In the genomic region with DNA sequence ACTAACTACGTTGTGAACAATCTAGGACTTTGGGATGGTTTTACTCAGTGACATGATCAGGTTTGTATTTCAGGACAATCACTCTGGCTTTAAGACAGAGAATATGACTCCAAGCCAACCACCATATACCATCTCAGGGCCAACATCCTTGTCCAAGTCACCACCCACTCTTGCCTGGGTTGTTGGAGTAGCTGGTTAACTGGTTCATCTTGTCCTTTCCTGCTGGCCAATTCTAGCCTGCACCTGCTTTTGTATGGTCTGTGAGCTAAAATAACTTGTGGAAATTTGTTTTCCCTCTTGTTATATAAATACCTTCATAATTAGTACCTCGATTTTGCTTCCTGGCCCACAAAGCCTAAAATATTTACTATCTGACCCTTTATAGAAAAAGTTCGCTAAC, we compare ENCODE assay signal across 15 cellular contexts.
DNase-seq lines count a peak whose midpoint lies in the region; ATAC-seq lines count a peak whose summit lies in the region.
"Had no signal": no experiment of that assay in that cellular context is flagged by ENCODE, and none has a peak within 500 bp of the region (broad histone marks: within the 10 kb centered on the region; RNA-seq: fewer than 3 reads in every experiment).

No MANE protein-coding gene starts in this region.

- peak overlapping the region; percentile 12 for H3K4me3 Mint-ChIP-seq in activated T-helper 1 cell treated with anti-CD3 and anti-CD28 coated beads, Interleukin-12 subunit alpha, Interleukin-12 subunit beta, Interleukin-2, Interleukin-4 antibody, amounts not matched to agents 30 ng/mL and 10 ng/mL and 1 ng/mL, durations not matched to agents 14 hours and 24 hours and 36 hours
- H3K4me3 Mint-ChIP-seq in natural killer cell treated with Interleukin-12 subunit alpha and Interleukin-12 subunit beta and Interleukin-15 and Interleukin-18, amount 100 ng/mL, for 72 hours, result peak overlapping the region; percentile 1

- intact Hi-C loops in activated T-helper 1 cell treated with anti-CD3 and anti-CD28 coated beads, Interleukin-12 subunit alpha, Interleukin-12 subunit beta, Interleukin-2, Interleukin-4 antibody, amounts not matched to agents 30 ng/mL and 10 ng/mL and 1 ng/mL, durations not matched to agents 14 hours and 24 hours and 36 hours (cut with micrococcal nuclease), result loop anchor here (1.0 to 5.0 kb wide), 2 partner anchors 12 to 306 kb away; partner anchors contain the start of gene STT3B

- H3K9me3 Mint-ChIP-seq in activated T-helper 1 cell treated with anti-CD3 and anti-CD28 coated beads, Interleukin-12 subunit alpha, Interleukin-12 subunit beta, Interleukin-2, Interleukin-4 antibody, amounts not matched to agents 30 ng/mL and 10 ng/mL and 1 ng/mL, durations not matched to agents 14 hours and 24 hours and 36 hours, result peaks cover 14% of the 10 kb centered on the region
- no peaks in the 10 kb centered on the region for H3K9me3 Mint-ChIP-seq in natural killer cell treated with Interleukin-12 subunit alpha and Interleukin-12 subunit beta and Interleukin-15 and Interleukin-18, amount 100 ng/mL, for 72 hours

- peak; percentile 13 for DNase-seq in NCI-H2029 treated with DMSO at 0.1 percent for 48 hours (lab: John Stamatoyannopoulos, UW)
- DNase-seq in NCI-H2029 (lab: John Stamatoyannopoulos, UW), result no peak
- no peak for DNase-seq in Jurkat, Clone E6-1 (ENCODE audit: low read depth, low spot score)
- no peak for DNase-seq in activated T-helper 1 cell treated with anti-CD3 and anti-CD28 coated beads, Interleukin-12 subunit alpha, Interleukin-12 subunit beta, Interleukin-2, Interleukin-4 antibody, amounts not matched to agents 30 ng/mL and 10 ng/mL and 1 ng/mL, durations not matched to agents 14 hours and 24 hours and 36 hours (ENCODE audit: low spot score)
- no peak for DNase-seq in natural killer cell treated with Interleukin-12 subunit alpha and Interleukin-12 subunit beta and Interleukin-15 and Interleukin-18, amount 100 ng/mL, for 72 hours (ENCODE audit: low spot score)
- no peak for DNase-seq in stimulated activated CD8-positive, alpha-beta memory T cell treated with anti-CD3 and anti-CD28 coated beads, Interleukin-4, amount 100 ng/mL, for 48 hours
- DNase-seq: HCEC 1CT, head of caudate nucleus, mesendoderm, NCI-H1417 treated with DMSO at 0.1 percent for 48 hours, NCI-H345 had no signal

- peak overlapping the region; percentile 47 for H3K4me3 ChIP-seq in Jurkat, Clone E6-1 (ENCODE audit: low read length)
- H3K4me3 ChIP-seq: ascending aorta, coronary artery had no signal

- H3K36me3 Mint-ChIP-seq in activated T-helper 1 cell treated with anti-CD3 and anti-CD28 coated beads, Interleukin-12 subunit alpha, Interleukin-12 subunit beta, Interleukin-2, Interleukin-4 antibody, amounts not matched to agents 30 ng/mL and 10 ng/mL and 1 ng/mL, durations not matched to agents 14 hours and 24 hours and 36 hours (ENCODE audit: low read depth), result peaks cover 5% of the 10 kb centered on the region
- no peaks in the 10 kb centered on the region for H3K36me3 Mint-ChIP-seq in natural killer cell treated with Interleukin-12 subunit alpha and Interleukin-12 subunit beta and Interleukin-15 and Interleukin-18, amount 100 ng/mL, for 72 hours

- H3K27ac Mint-ChIP-seq in activated T-helper 1 cell treated with anti-CD3 and anti-CD28 coated beads, Interleukin-12 subunit alpha, Interleukin-12 subunit beta, Interleukin-2, Interleukin-4 antibody, amounts not matched to agents 30 ng/mL and 10 ng/mL and 1 ng/mL, durations not matched to agents 14 hours and 24 hours and 36 hours, result peak overlapping the region; percentile 70
- H3K27ac Mint-ChIP-seq in natural killer cell treated with Interleukin-12 subunit alpha and Interleukin-12 subunit beta and Interleukin-15 and Interleukin-18, amount 100 ng/mL, for 72 hours, result peak overlapping the region; percentile 11 to 26

- no peaks in the 10 kb centered on the region for H3K27me3 Mint-ChIP-seq in activated T-helper 1 cell treated with anti-CD3 and anti-CD28 coated beads, Interleukin-12 subunit alpha, Interleukin-12 subunit beta, Interleukin-2, Interleukin-4 antibody, amounts not matched to agents 30 ng/mL and 10 ng/mL and 1 ng/mL, durations not matched to agents 14 hours and 24 hours and 36 hours (ENCODE audit: insufficient read depth)
- no peaks in the 10 kb centered on the region for H3K27me3 Mint-ChIP-seq in natural killer cell treated with Interleukin-12 subunit alpha and Interleukin-12 subunit beta and Interleukin-15 and Interleukin-18, amount 100 ng/mL, for 72 hours

- peaks cover 73% of the 10 kb centered on the region for H3K4me1 Mint-ChIP-seq in activated T-helper 1 cell treated with anti-CD3 and anti-CD28 coated beads, Interleukin-12 subunit alpha, Interleukin-12 subunit beta, Interleukin-2, Interleukin-4 antibody, amounts not matched to agents 30 ng/mL and 10 ng/mL and 1 ng/mL, durations not matched to agents 14 hours and 24 hours and 36 hours (ENCODE audit: low read depth)
- H3K4me1 Mint-ChIP-seq in natural killer cell treated with Interleukin-12 subunit alpha and Interleukin-12 subunit beta and Interleukin-15 and Interleukin-18, amount 100 ng/mL, for 72 hours (ENCODE audit: low read depth in 2 of 2), result peaks cover 47 to 50% of the 10 kb centered on the region in 2 donors

- no peak for ATAC-seq in natural killer cell treated with Interleukin-12 subunit alpha and Interleukin-12 subunit beta and Interleukin-15 and Interleukin-18, amount 100 ng/mL, for 72 hours
- ATAC-seq in HG03097 (IDR thresholded peaks at IDR 0.05; ENCODE audit: low FRiP score, unreplicated experiment) (no peak), HG03521 (IDR thresholded peaks at IDR 0.05; ENCODE audit: unreplicated experiment) (no peak)
